ENCODE assay signal across 8 cellular contexts in genomic region chr12:105330938-105331804, GRCh38. TPM values are rescaled to one million over a fixed set of nuclear protein-coding genes. Genes with fewer than 3 reads are reported as not detected.
DNase-seq lines count a peak whose midpoint lies in the region; ATAC-seq, FAIRE-seq and TF ChIP-seq lines count a peak whose summit lies in the region.

No MANE protein-coding gene starts in this region.

- H3K4me3 Mint-ChIP-seq in astrocyte (ENCODE audit: unreplicated experiment): peak overlapping the region; percentile 90

- no peak for FAIRE-seq in astrocyte (lab: Jason Lieb, UNC)

- no peaks in the 10 kb centered on the region for H3K36me3 Mint-ChIP-seq in astrocyte (ENCODE audit: low read depth, unreplicated experiment)

- peaks cover 8% of the 10 kb centered on the region for H4K20me1 ChIP-seq in astrocyte (ENCODE audit: insufficient read depth, low read length)

- H2AFZ ChIP-seq in astrocyte (ENCODE audit: low read depth, low read length): no peak overlapping the region

- H3K4me2 ChIP-seq in astrocyte (ENCODE audit: low read length): peak overlapping the region; percentile 91

- no peaks in the 10 kb centered on the region for H3K9me3 Mint-ChIP-seq in astrocyte (ENCODE audit: unreplicated experiment)

- H3K9me3 ChIP-seq in astrocyte (ENCODE audit: insufficient read depth, low read depth, low read length): no peaks in the 10 kb centered on the region
- no peaks in the 10 kb centered on the region for H3K9me3 ChIP-seq in iPS-18c (ENCODE audit: control insufficient read depth, insufficient read depth, low read length)

- no peaks in the 10 kb centered on the region for H3K27me3 Mint-ChIP-seq in astrocyte (ENCODE audit: low read depth, unreplicated experiment)

- peak; percentile 25 for DNase-seq in RPMI7951 (ENCODE audit: low read depth)
- DNase-seq in astrocyte (ENCODE audit: low read depth): no peak
- DNase-seq in stimulated activated CD4-positive, alpha-beta T cell treated with anti-CD3 and anti-CD28 coated beads, Interleukin-1b, Interleukin-23, amount 100 ng/mL, for 4 hours (ENCODE audit: low read depth in 2 of 2): peak; percentile 17 to 30
- DNase-seq in globus pallidus (ENCODE audit: low spot score): no peak
- no peak for DNase-seq in A172 (ENCODE audit: low spot score)

- H3K27me3 ChIP-seq in astrocyte (ENCODE audit: insufficient read depth, low read length): no peaks in the 10 kb centered on the region

- TF ChIP-seq CTCF in astrocyte (IDR thresholded peaks at IDR 0.05; ENCODE audit: insufficient read depth, low read depth, low read length): no peak

- H3K27ac ChIP-seq in astrocyte (ENCODE audit: low read depth, low read length): peak overlapping the region; percentile 74

- H3K27ac Mint-ChIP-seq in astrocyte (ENCODE audit: unreplicated experiment): peak overlapping the region; percentile 30

- H3K4me3 ChIP-seq in GM08714 (ENCODE audit: low read length): peak overlapping the region; percentile 79
- peak overlapping the region; percentile 70 for H3K4me3 ChIP-seq in astrocyte (ENCODE audit: insufficient read depth, low read depth, low read length)
- peak overlapping the region; percentile 65 for H3K4me3 ChIP-seq in iPS-18c (ENCODE audit: insufficient read depth, low read depth, low read length)

- peak; percentile 13 for ATAC-seq in HG02571 (IDR thresholded peaks at IDR 0.05; ENCODE audit: unreplicated experiment)

- H3K4me1 Mint-ChIP-seq in astrocyte (ENCODE audit: low read depth, unreplicated experiment): peaks cover 50% of the 10 kb centered on the region

- H3K79me2 ChIP-seq in astrocyte (ENCODE audit: insufficient read depth, low read length): peaks cover 53% of the 10 kb centered on the region

- H3K4me1 ChIP-seq in astrocyte (ENCODE audit: insufficient read depth, low read length): peaks cover 56% of the 10 kb centered on the region

- no peaks in the 10 kb centered on the region for H3K36me3 ChIP-seq in astrocyte (ENCODE audit: insufficient read depth, low read length)

- H3K9ac ChIP-seq in astrocyte (ENCODE audit: low read length): peak overlapping the region; percentile 82

RNA-seq across cellular contexts. Expression of gene C12orf75, which starts 0.7 kb away (rescaled TPM):
- total RNA-seq in RPMI7951 (2014; rRNA removed; shearing (Covaris generic)): 225 and 267 TPM in 2 replicates
- 130 and 163 TPM in 2 replicates for total RNA-seq in astrocyte
- 251 and 335 TPM in 2 replicates for total RNA-seq in A172 (2014; rRNA removed; shearing (Covaris generic))

Comparison
In these comparisons a context has a peak if more than half of its experiments do, and no peak if none do; other contexts are left out.
1. DNase-seq: peak in RPMI7951 (single experiment) and stimulated activated CD4-positive, alpha-beta T cell treated with anti-CD3 and anti-CD28 coated beads, Interleukin-1b, Interleukin-23, amount 100 ng/mL, for 4 hours (2 of 2); none in astrocyte (single experiment), globus pallidus (single experiment) and A172 (single experiment).
2. Peak in every context shown above with its lines, with median percentiles within 50 percentile points of each other: H3K4me3 ChIP-seq.